24 cellular contexts compared by ENCODE assay signal in the genomic region with DNA sequence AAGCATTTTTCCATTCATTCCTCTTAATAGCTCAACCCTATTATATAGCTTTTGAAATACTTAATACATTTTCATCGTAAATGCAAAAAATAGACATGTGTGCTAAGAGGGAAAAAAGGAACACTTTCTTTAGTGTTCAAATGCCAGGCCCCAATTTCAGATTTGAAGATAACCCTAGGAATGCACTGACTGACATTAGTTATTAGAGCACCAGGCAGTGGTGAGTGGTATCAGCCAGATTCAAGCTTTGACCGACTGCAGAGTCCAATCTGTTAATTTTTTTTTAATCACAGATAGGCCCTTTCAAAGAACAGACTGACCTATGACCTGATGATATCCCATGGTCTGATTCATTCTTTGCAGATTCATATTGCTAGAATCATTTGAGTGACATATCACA.
"Had no signal": no experiment of that assay in that cellular context is flagged by ENCODE, and none has a peak within 500 bp of the region (broad histone marks: within the 10 kb centered on the region; RNA-seq: fewer than 3 reads in every experiment).

No MANE protein-coding gene starts in this region.

- DNase-seq: colonic mucosa; cortex of kidney; dermis blood vessel endothelial cell; dorsolateral prefrontal cortex; effector CD4-positive, alpha-beta T cell; effector CD8-positive, alpha-beta T cell; effector memory CD4-positive, alpha-beta T cell; effector memory CD8-positive, alpha-beta T cell; endodermal cell; erythroblast; esophagus squamous epithelium; foreskin fibroblast; foreskin keratinocyte; foreskin melanocyte; gastrocnemius medialis; glutamatergic neuron; head of caudate nucleus; heart left ventricle; heart right ventricle had no signal

- ATAC-seq: effector memory CD8-positive, alpha-beta T cell; esophagus mucosa; foreskin keratinocyte; gastrocnemius medialis; gastroesophageal sphincter; heart left ventricle; heart right ventricle had no signal

- H3K27ac ChIP-seq: colonic mucosa, coronary artery, dorsolateral prefrontal cortex, epithelial cell of prostate, esophagus muscularis mucosa, esophagus squamous epithelium, foreskin keratinocyte, gastrocnemius medialis, gastroesophageal sphincter, heart left ventricle, heart right ventricle had no signal

- H3K9me3 ChIP-seq: colonic mucosa, esophagus muscularis mucosa, esophagus squamous epithelium, gastrocnemius medialis, gastroesophageal sphincter, heart left ventricle, heart right ventricle had no signal

- H3K4me1 ChIP-seq: colonic mucosa, esophagus muscularis mucosa, esophagus squamous epithelium, foreskin keratinocyte, gastrocnemius medialis, gastroesophageal sphincter, heart left ventricle, heart right ventricle had no signal

- H3K4me3 ChIP-seq: colonic mucosa, coronary artery, dorsolateral prefrontal cortex, esophagus muscularis mucosa, esophagus squamous epithelium, gastrocnemius medialis, gastroesophageal sphincter, heart left ventricle, heart right ventricle had no signal

- H3K27me3 ChIP-seq: colonic mucosa, dorsolateral prefrontal cortex, esophagus muscularis mucosa, esophagus squamous epithelium, foreskin keratinocyte, gastrocnemius medialis, gastroesophageal sphincter, heart left ventricle, heart right ventricle had no signal

- H3K36me3 ChIP-seq: colonic mucosa, esophagus muscularis mucosa, esophagus squamous epithelium, gastrocnemius medialis, gastroesophageal sphincter, heart left ventricle, heart right ventricle had no signal
